ENCODE assay signal across 13 cellular contexts in the genomic region with DNA sequence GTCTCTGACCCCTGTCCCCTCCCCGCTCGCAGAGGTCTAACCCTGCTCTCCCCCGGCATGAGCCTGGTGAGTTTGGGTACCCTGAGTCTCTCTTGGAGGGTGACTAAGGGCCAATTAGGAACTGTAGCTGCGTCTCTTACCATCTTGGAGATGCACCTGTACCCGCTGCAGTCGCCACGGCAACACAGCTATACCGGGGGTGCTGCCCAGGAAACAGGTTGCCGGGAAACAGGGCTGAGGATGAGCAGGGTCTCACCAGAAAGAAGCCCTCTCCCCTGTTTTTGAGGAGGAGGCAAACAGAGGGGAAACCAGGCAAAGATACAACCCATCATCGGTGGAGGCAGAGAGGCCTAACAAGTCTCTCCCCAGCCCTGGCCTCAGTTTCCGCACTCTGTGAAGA.
A peak's percentile ranks its signal among the peaks of the same experiment; 100 is the strongest.
DNase-seq lines count a peak whose midpoint lies in the region.
"Had no signal": no experiment of that assay in that cellular context is flagged by ENCODE, and none has a peak within 500 bp of the region (broad histone marks: within the 10 kb centered on the region; RNA-seq: fewer than 3 reads in every experiment).

No MANE protein-coding gene starts in this region.

- peak in 2 of 3 experiments; percentile 5 to 69 for DNase-seq in NCI-H1417 (lab: John Stamatoyannopoulos, UW)
- DNase-seq in NCI-H1417 treated with DMSO at 0.1 percent for 48 hours (lab: John Stamatoyannopoulos, UW) = no peak
- peak; percentile 28 for DNase-seq in NCI-H748 (lab: John Stamatoyannopoulos, UW; ENCODE audit: unreplicated experiment)
- no peak for DNase-seq in NCI-H748 treated with DMSO at 0.1 percent for 48 hours (lab: John Stamatoyannopoulos, UW)
- peak; percentile 9 for DNase-seq in NCI-H69 (lab: John Stamatoyannopoulos, UW)
- no peak for DNase-seq in HK-2 (ENCODE audit: unreplicated experiment)
- no peak for DNase-seq in NCI-H510A treated with DMSO at 0.1 percent for 48 hours (lab: John Stamatoyannopoulos, UW)
- DNase-seq: AML-193; CD4-positive, alpha-beta T cell; CD8-positive, alpha-beta T cell; COR-L47; DMS79 treated with DMSO at 0.1 percent for 48 hours; GF-D8 had no signal

Comparison
In these comparisons a context has a peak if more than half of its experiments do, and no peak if none do; other contexts are left out.
1. DNase-seq: peak in NCI-H1417 (2 of 3), NCI-H748 (single experiment) and NCI-H69 (single experiment); none in NCI-H1417 treated with DMSO at 0.1 percent for 48 hours (single experiment), NCI-H748 treated with DMSO at 0.1 percent for 48 hours (single experiment), HK-2 (single experiment) and NCI-H510A treated with DMSO at 0.1 percent for 48 hours (single experiment).